28 cellular contexts compared by ENCODE assay signal in genomic region chr1:7503691-7504437, GRCh38.
"Had no signal": no experiment of that assay in that cellular context is flagged by ENCODE, and none has a peak within 500 bp of the region (broad histone marks: within the 10 kb centered on the region; RNA-seq: fewer than 3 reads in every experiment).

No MANE protein-coding gene starts in this region.

- H3K36me3 ChIP-seq: brain microvascular endothelial cell had no signal

- H3K27ac ChIP-seq: brain microvascular endothelial cell, coronary artery, dorsolateral prefrontal cortex had no signal

- DNase-seq: activated CD4-positive, alpha-beta memory T cell treated with anti-CD3 and anti-CD28 coated beads for 36 hours; activated CD4-positive, alpha-beta T cell treated with anti-CD3 and anti-CD28 coated beads for 36 hours; activated CD4-positive, alpha-beta T cell treated with anti-CD3 and anti-CD28 coated beads, Interleukin-2, amount 10 ng/mL, durations not matched to agents 24 days and 14 days; activated CD4-positive, CD25-positive, alpha-beta regulatory T cell; activated CD4-positive, CD25-positive, alpha-beta regulatory T cell treated with anti-CD3 and anti-CD28 coated beads, Interleukin-2, amount 50 U/mL, for 72 hours; activated CD8-positive, alpha-beta memory T cell treated with anti-CD3 and anti-CD28 coated beads, Interleukin-2, amount 10 ng/mL, durations not matched to agents 7 days and 5 days; activated CD8-positive, alpha-beta memory T cell treated with anti-CD3 and anti-CD28 coated beads, Interleukin-2, amount 50 U/mL, for 4 hours; activated CD8-positive, alpha-beta T cell treated with anti-CD3 and anti-CD28 coated beads, Interleukin-2, amount 10 ng/mL, durations not matched to agents 7 days and 5 days; activated effector memory CD4-positive, alpha-beta T cell treated with anti-CD3 and anti-CD28 coated beads, Interleukin-2, amount 50 U/mL, for 16 hours; activated naive CD4-positive, alpha-beta T cell; activated naive CD8-positive, alpha-beta T cell treated with anti-CD3 and anti-CD28 coated beads, Interleukin-2, amount 10 ng/mL, durations not matched to agents 7 days and 5 days; activated T-cell treated with anti-CD3 and anti-CD28 coated beads, Interleukin-2, amount 50 U/mL, for 1 hour; activated T-cell treated with anti-CD3 and anti-CD28 coated beads, Interleukin-2, amount 50 U/mL, for 48 hours; brain microvascular endothelial cell; effector memory CD4-positive, alpha-beta T cell; endodermal cell; foreskin fibroblast; head of caudate nucleus; T-helper 2 cell had no signal

- H3K9me3 Mint-ChIP-seq: activated CD4-positive, alpha-beta memory T cell treated with anti-CD3 and anti-CD28 coated beads for 36 hours; activated CD4-positive, alpha-beta T cell treated with anti-CD3 and anti-CD28 coated beads, Interleukin-2, amount 10 ng/mL, durations not matched to agents 24 days and 14 days; activated naive CD4-positive, alpha-beta T cell treated with anti-CD3 and anti-CD28 coated beads, Interleukin-2, amount 10 ng/mL, durations not matched to agents 7 days and 5 days; activated naive CD4-positive, alpha-beta T cell treated with anti-CD3 and anti-CD28 coated beads, Interleukin-2, amount 50 U/mL, for 72 hours; activated naive CD8-positive, alpha-beta T cell treated with anti-CD3 and anti-CD28 coated beads, Interleukin-2, amount 10 ng/mL, durations not matched to agents 7 days and 5 days; activated T-helper 1 cell treated with anti-CD3 and anti-CD28 coated beads, Interleukin-12 subunit alpha, Interleukin-12 subunit beta, Interleukin-2, Interleukin-4 antibody, amounts not matched to agents 30 ng/mL and 10 ng/mL and 1 ng/mL, durations not matched to agents 14 hours and 24 hours and 36 hours; activated T-helper 2 cell treated with anti-CD3 and anti-CD28 coated beads, Interferon-gamma antibody, Interleukin-2, Interleukin-4, amounts not matched to agents 10 μg/mL and 5 μg/mL and 100 μg/mL, durations not matched to agents 14 hours and 24 hours and 36 hours; central memory CD8-positive, alpha-beta T cell; dendritic cell treated with granulocyte-macrophage colony-stimulating factor and Interleukin-4, amounts not matched to agents 40 ng/mL and 50 ng/mL, for 4 days; endodermal cell had no signal

- H3K4me3 ChIP-seq: coronary artery, dorsolateral prefrontal cortex had no signal

- H3K27ac Mint-ChIP-seq: activated CD4-positive, alpha-beta memory T cell treated with anti-CD3 and anti-CD28 coated beads for 36 hours; activated CD4-positive, alpha-beta T cell treated with anti-CD3 and anti-CD28 coated beads for 36 hours; activated CD4-positive, alpha-beta T cell treated with anti-CD3 and anti-CD28 coated beads, Interleukin-2, amount 10 ng/mL, durations not matched to agents 24 days and 14 days; activated CD8-positive, alpha-beta memory T cell treated with anti-CD3 and anti-CD28 coated beads, Interleukin-2, amount 10 ng/mL, durations not matched to agents 7 days and 5 days; activated CD8-positive, alpha-beta T cell treated with anti-CD3 and anti-CD28 coated beads, Interleukin-2, amount 10 ng/mL, durations not matched to agents 7 days and 5 days; activated naive CD4-positive, alpha-beta T cell treated with anti-CD3 and anti-CD28 coated beads, Interleukin-2, amount 10 ng/mL, durations not matched to agents 7 days and 5 days; activated naive CD4-positive, alpha-beta T cell treated with anti-CD3 and anti-CD28 coated beads, Interleukin-2, amount 50 U/mL, for 72 hours; activated naive CD8-positive, alpha-beta T cell treated with anti-CD3 and anti-CD28 coated beads, Interleukin-2, amount 10 ng/mL, durations not matched to agents 7 days and 5 days; activated T-helper 1 cell treated with anti-CD3 and anti-CD28 coated beads, Interleukin-12 subunit alpha, Interleukin-12 subunit beta, Interleukin-2, Interleukin-4 antibody, amounts not matched to agents 30 ng/mL and 10 ng/mL and 1 ng/mL, durations not matched to agents 14 hours and 24 hours and 36 hours; activated T-helper 2 cell treated with anti-CD3 and anti-CD28 coated beads, Interferon-gamma antibody, Interleukin-2, Interleukin-4, amounts not matched to agents 10 μg/mL and 5 μg/mL and 100 μg/mL, durations not matched to agents 14 hours and 24 hours and 36 hours; dendritic cell treated with granulocyte-macrophage colony-stimulating factor and Interleukin-4, amounts not matched to agents 40 ng/mL and 50 ng/mL, for 4 days; endodermal cell had no signal

- H3K36me3 Mint-ChIP-seq: activated CD4-positive, alpha-beta memory T cell treated with anti-CD3 and anti-CD28 coated beads for 36 hours; activated CD8-positive, alpha-beta memory T cell treated with anti-CD3 and anti-CD28 coated beads, Interleukin-2, amount 10 ng/mL, durations not matched to agents 7 days and 5 days; activated naive CD4-positive, alpha-beta T cell treated with anti-CD3 and anti-CD28 coated beads, Interleukin-2, amount 10 ng/mL, durations not matched to agents 7 days and 5 days; activated naive CD4-positive, alpha-beta T cell treated with anti-CD3 and anti-CD28 coated beads, Interleukin-2, amount 50 U/mL, for 72 hours; activated naive CD8-positive, alpha-beta T cell treated with anti-CD3 and anti-CD28 coated beads, Interleukin-2, amount 10 ng/mL, durations not matched to agents 7 days and 5 days had no signal

- H3K4me3 Mint-ChIP-seq: activated CD4-positive, alpha-beta memory T cell treated with anti-CD3 and anti-CD28 coated beads for 36 hours; activated CD4-positive, alpha-beta T cell treated with anti-CD3 and anti-CD28 coated beads for 36 hours; activated CD4-positive, alpha-beta T cell treated with anti-CD3 and anti-CD28 coated beads, Interleukin-2, amount 10 ng/mL, durations not matched to agents 24 days and 14 days; activated CD8-positive, alpha-beta memory T cell treated with anti-CD3 and anti-CD28 coated beads, Interleukin-2, amount 10 ng/mL, durations not matched to agents 7 days and 5 days; activated CD8-positive, alpha-beta T cell treated with anti-CD3 and anti-CD28 coated beads, Interleukin-2, amount 10 ng/mL, durations not matched to agents 7 days and 5 days; activated naive CD4-positive, alpha-beta T cell treated with anti-CD3 and anti-CD28 coated beads, Interleukin-2, amount 10 ng/mL, durations not matched to agents 7 days and 5 days; activated naive CD8-positive, alpha-beta T cell treated with anti-CD3 and anti-CD28 coated beads, Interleukin-2, amount 10 ng/mL, durations not matched to agents 7 days and 5 days; activated T-helper 1 cell treated with anti-CD3 and anti-CD28 coated beads, Interleukin-12 subunit alpha, Interleukin-12 subunit beta, Interleukin-2, Interleukin-4 antibody, amounts not matched to agents 30 ng/mL and 10 ng/mL and 1 ng/mL, durations not matched to agents 14 hours and 24 hours and 36 hours; central memory CD8-positive, alpha-beta T cell; dendritic cell treated with granulocyte-macrophage colony-stimulating factor and Interleukin-4, amounts not matched to agents 40 ng/mL and 50 ng/mL, for 4 days; endodermal cell had no signal

- H3K27me3 Mint-ChIP-seq: activated CD4-positive, alpha-beta memory T cell treated with anti-CD3 and anti-CD28 coated beads for 36 hours; activated CD4-positive, alpha-beta T cell treated with anti-CD3 and anti-CD28 coated beads for 36 hours; activated CD4-positive, alpha-beta T cell treated with anti-CD3 and anti-CD28 coated beads, Interleukin-2, amount 10 ng/mL, durations not matched to agents 24 days and 14 days; activated CD8-positive, alpha-beta memory T cell treated with anti-CD3 and anti-CD28 coated beads, Interleukin-2, amount 10 ng/mL, durations not matched to agents 7 days and 5 days; activated naive CD8-positive, alpha-beta T cell treated with anti-CD3 and anti-CD28 coated beads, Interleukin-2, amount 10 ng/mL, durations not matched to agents 7 days and 5 days; central memory CD8-positive, alpha-beta T cell; dendritic cell treated with granulocyte-macrophage colony-stimulating factor and Interleukin-4, amounts not matched to agents 40 ng/mL and 50 ng/mL, for 4 days had no signal

- H3K4me1 Mint-ChIP-seq: activated CD4-positive, alpha-beta T cell treated with anti-CD3 and anti-CD28 coated beads for 36 hours; activated CD4-positive, alpha-beta T cell treated with anti-CD3 and anti-CD28 coated beads, Interleukin-2, amount 10 ng/mL, durations not matched to agents 24 days and 14 days; activated CD8-positive, alpha-beta memory T cell treated with anti-CD3 and anti-CD28 coated beads, Interleukin-2, amount 10 ng/mL, durations not matched to agents 7 days and 5 days; activated naive CD4-positive, alpha-beta T cell treated with anti-CD3 and anti-CD28 coated beads, Interleukin-2, amount 10 ng/mL, durations not matched to agents 7 days and 5 days; activated naive CD8-positive, alpha-beta T cell treated with anti-CD3 and anti-CD28 coated beads, Interleukin-2, amount 10 ng/mL, durations not matched to agents 7 days and 5 days; central memory CD8-positive, alpha-beta T cell; endodermal cell had no signal

- ATAC-seq: activated CD4-positive, alpha-beta T cell treated with anti-CD3 and anti-CD28 coated beads for 36 hours; activated CD8-positive, alpha-beta memory T cell treated with anti-CD3 and anti-CD28 coated beads, Interleukin-2, amount 10 ng/mL, durations not matched to agents 7 days and 5 days; activated CD8-positive, alpha-beta T cell treated with anti-CD3 and anti-CD28 coated beads, Interleukin-2, amount 10 ng/mL, durations not matched to agents 7 days and 5 days; activated naive CD4-positive, alpha-beta T cell treated with anti-CD3 and anti-CD28 coated beads, Interleukin-2, amount 50 U/mL, for 72 hours; esophagus mucosa had no signal

- H3K27me3 ChIP-seq: brain microvascular endothelial cell, dorsolateral prefrontal cortex had no signal
